In genomic region chr3:126703512-126704493, GRCh38 we compare ENCODE assay signal across 8 cellular contexts. TPM values are rescaled to one million over a fixed set of nuclear protein-coding genes. Genes with fewer than 3 reads are reported as not detected.
A peak's percentile ranks its signal among the peaks of the same experiment; 100 is the strongest.
DNase-seq lines count a peak whose midpoint lies in the region; ATAC-seq and TF ChIP-seq lines count a peak whose summit lies in the region.

TSS of gene CHCHD6 (plus strand) at chr3:126704240. CDS start at chr3:126704313, 73 bp downstream.

- H3K36me3 ChIP-seq in H7 (replicated peaks; ENCODE audit: control insufficient read depth, insufficient read depth, low read length) = no peaks in the 10 kb centered on the region
- H3K36me3 ChIP-seq in Loucy (ENCODE audit: insufficient read depth, low read length) = no peaks in the 10 kb centered on the region

- H3K36me3 Mint-ChIP-seq in nephron (ENCODE audit: low read depth) = peaks cover 13% of the 10 kb centered on the region

- peak within 1 kb of the TSS; percentile 63 for H3K9ac ChIP-seq in Loucy (ENCODE audit: low read depth, low read length, poor library complexity, severe bottlenecking)

- H3K4me3 Mint-ChIP-seq in nephron = peak within 1 kb of the TSS; percentile 89 to 96 (median 95)

- H3F3A ChIP-seq in Loucy (ENCODE audit: low read depth) = no peaks in the 10 kb centered on the region

- H3K4me1 Mint-ChIP-seq in nephron = peaks cover 22% of the 10 kb centered on the region

- H3K9me3 ChIP-seq in Loucy (ENCODE audit: insufficient read depth, low read depth, low read length) = no peaks in the 10 kb centered on the region

- H3K9me3 Mint-ChIP-seq in nephron = peaks cover 4% of the 10 kb centered on the region

- H3K9me2 ChIP-seq in Loucy (replicated peaks; ENCODE audit: low read depth, low read length) = no peaks in the 10 kb centered on the region

- peak within 1 kb of the TSS in 1 of 3 experiments; percentile 9 for H3K27ac Mint-ChIP-seq in nephron

- no peaks in the 10 kb centered on the region for H4K20me1 ChIP-seq in Loucy (ENCODE audit: insufficient read depth, low read length, poor library complexity, severe bottlenecking)

- H3K27me3 ChIP-seq in H7 (ENCODE audit: control insufficient read depth, insufficient read depth, low read length) = peaks cover 17% of the 10 kb centered on the region
- H3K27me3 ChIP-seq in Loucy (ENCODE audit: insufficient read depth, low read length, poor library complexity, severe bottlenecking) = no peaks in the 10 kb centered on the region

- ATAC-seq in stimulated activated naive CD8-positive, alpha-beta T cell treated with anti-CD3 and anti-CD28 coated beads, Interleukin-15, Interleukin-2, amounts not matched to agents 100 U/mL and 50 U/mL, for 24 hours = peak; percentile 99

- DNase-seq in ELF-1 (ENCODE audit: low read depth, low spot score) (peak; percentile 99), H7 (peak; percentile 98), SHP77 (lab: John Stamatoyannopoulos, UW) (peak; percentile 95 to 96), fibroblast of the aortic adventitia (ENCODE audit: low read depth) (peak; percentile 94)
- peak; percentile 98 for DNase-seq in activated effector memory CD4-positive, alpha-beta T cell treated with anti-CD3 and anti-CD28 coated beads, Interleukin-2, amount 50 U/mL, for 16 hours
- peak; percentile 95 for DNase-seq in stimulated activated naive CD8-positive, alpha-beta T cell treated with anti-CD3 and anti-CD28 coated beads, Interleukin-15, Interleukin-2, amounts not matched to agents 100 U/mL and 50 U/mL, for 24 hours

- peaks cover 33% of the 10 kb centered on the region for H3K4me1 ChIP-seq in Loucy (ENCODE audit: insufficient read depth, low read length, poor library complexity, severe bottlenecking)

- TF ChIP-seq CTCF in Loucy (conservative IDR thresholded peaks at IDR 0.05; ENCODE audit: low read length) = peak; percentile 55
- no peak for TF ChIP-seq CTCF in fibroblast of the aortic adventitia (IDR thresholded peaks at IDR 0.05; ENCODE audit: insufficient read depth, low read length)
- TF ChIP-seq CTCF in nephron (IDR thresholded peaks at IDR 0.05; ENCODE audit: unreplicated experiment in 3 of 3) = peak in 1 of 3 experiments; percentile 5

- peaks cover 15% of the 10 kb centered on the region; the same call in 1 of the 2 replicates for H3K79me2 ChIP-seq in Loucy (ENCODE audit: insufficient read depth, low read length)

- H3K4me3 ChIP-seq in H7 (ENCODE audit: insufficient read depth, low read depth, low read length) = peak within 1 kb of the TSS; percentile 67
- peak within 1 kb of the TSS; percentile 80 for H3K4me3 ChIP-seq in Loucy (ENCODE audit: low read length, poor library complexity, severe bottlenecking)
- H3K4me3 ChIP-seq in fibroblast of the aortic adventitia (ENCODE audit: low read depth, low read length) = peak within 1 kb of the TSS; percentile 89

- H3K4me2 ChIP-seq in Loucy (ENCODE audit: low read depth, low read length, poor library complexity, severe bottlenecking) = peak within 1 kb of the TSS; percentile 95

- H2AFZ ChIP-seq in Loucy (ENCODE audit: low read length) = peak within 1 kb of the TSS; percentile 85

- H3K27me3 Mint-ChIP-seq in nephron (ENCODE audit: low read depth) = peaks cover 13% of the 10 kb centered on the region

RNA-seq across cellular contexts. Expression of gene CHCHD6, which starts in this region (rescaled TPM):
- 19.5 and 40.2 TPM in 2 replicates for total RNA-seq in H7 (2014; rRNA removed; shearing (Covaris generic))
- 10.8 and 13.4 TPM in 2 replicates for total RNA-seq in fibroblast of the aortic adventitia (ENCODE audit: low replicate concordance)

Comparison
In these comparisons a context has a peak if more than half of its experiments do, and no peak if none do; other contexts are left out.
1. Peak in every context shown above with its lines: DNase-seq, ATAC-seq and H3K4me3 ChIP-seq.